ENCODE assay signal across 8 cellular contexts in the genomic region with DNA sequence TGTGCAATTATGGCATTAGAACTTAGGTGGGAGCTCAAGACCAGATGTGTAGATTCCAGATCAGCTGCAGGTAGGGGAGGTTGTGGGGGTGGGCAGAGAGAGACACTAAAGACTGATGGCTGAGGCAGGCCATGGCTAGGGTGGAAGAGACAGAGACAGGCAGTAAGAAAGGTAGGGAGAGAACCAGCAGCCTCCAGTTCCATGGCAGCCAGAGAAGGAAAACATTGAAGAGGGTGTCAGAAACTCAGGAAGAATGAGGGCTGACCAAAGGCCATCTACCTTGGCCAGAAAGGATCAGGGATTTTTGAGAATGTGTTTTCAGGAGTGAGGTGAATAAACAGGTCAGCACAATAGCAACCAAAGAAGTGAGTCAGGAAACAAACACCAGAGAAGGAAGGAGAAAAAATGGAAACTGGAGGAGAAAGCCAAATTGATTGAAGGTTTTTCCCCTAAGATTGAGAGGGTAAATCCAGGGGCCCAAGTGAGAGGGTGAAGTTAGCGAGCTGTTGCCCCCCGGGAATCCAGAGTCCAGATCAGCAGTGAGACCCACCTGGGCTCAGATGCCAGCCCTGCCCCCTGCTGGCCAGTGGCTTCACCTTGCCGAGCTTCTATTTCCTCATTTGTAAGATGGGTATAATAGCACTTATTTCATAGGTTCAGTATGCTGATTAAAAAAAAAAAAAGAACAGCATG. TPM values are rescaled to one million over a fixed set of nuclear protein-coding genes. Genes with fewer than 3 reads are reported as not detected.
DNase-seq lines count a peak whose midpoint lies in the region; ATAC-seq and TF ChIP-seq lines count a peak whose summit lies in the region.

No MANE protein-coding gene starts in this region.

- CTCF ChIA-PET in AG04450 (lab: Charles Lee) (interaction anchor here (0.5 to 4.0 kb wide), 30 partner anchors 9 to 534 kb away, joined by 3 to 52 read pairs (median 5); no protein-coding TSS in a partner anchor), PC-3 (lab: Charles Lee) (interaction anchor here (0.6 to 0.9 kb wide), 2 partner anchors 9 to 24 kb away, joined by 4 to 12 read pairs; no protein-coding TSS in a partner anchor)

- H3K36me3 ChIP-seq in PC-3 (ENCODE audit: low read depth, low read length) (peaks cover 11% of the 10 kb centered on the region), left ventricle myocardium inferior (peaks cover 32% of the 10 kb centered on the region)

- H3K4me3 ChIP-seq in AG04450 (ENCODE audit: low read depth, low read length), result no peak overlapping the region
- H3K4me3 ChIP-seq in PC-3 (ENCODE audit: low read length), result no peak overlapping the region
- H3K4me3 ChIP-seq in left ventricle myocardium inferior, result no peak overlapping the region

- intact Hi-C loops in PC-3 (cut with micrococcal nuclease), result loop anchor here (2.0 to 5.0 kb wide), 3 partner anchors 37 to 72 kb away; no protein-coding TSS in a partner anchor
- intact Hi-C loops in left ventricle myocardium inferior (cut with micrococcal nuclease), result no loop called here

- H3K4me1 ChIP-seq in PC-3 (ENCODE audit: insufficient read depth, low read length) (peaks cover 41% of the 10 kb centered on the region), left ventricle myocardium inferior (peaks cover 95% of the 10 kb centered on the region)

- no peaks in the 10 kb centered on the region for H4K20me1 ChIP-seq in PC-3 (ENCODE audit: low read length)

- 0 out of 2 replicates have a peak overlapping the region, but pooled peaks have one; percentile 18 for H3K4me2 ChIP-seq in PC-3 (ENCODE audit: low read length)

- H3F3A ChIP-seq in PC-3 (ENCODE audit: low read length, unreplicated experiment), result peaks cover 9% of the 10 kb centered on the region

- no peak overlapping the region for H2AFZ ChIP-seq in PC-3 (ENCODE audit: low read length)

- no TSS peak for BruUV-seq in PC-3 (replicated peaks; lab: Mats Ljungman, UMichigan)

- DNase-seq in AG04450 (ENCODE audit: low read depth, low spot score), result no peak
- peak; percentile 41 for DNase-seq in GM19240 (ENCODE audit: insufficient read length, low spot score)
- DNase-seq in PC-3, result peak; percentile 40
- DNase-seq in activated effector memory CD4-positive, alpha-beta T cell treated with Interleukin-2 at 50 U/mL for 16 hours, result peak; percentile 36
- DNase-seq in left ventricle myocardium inferior, result no peak
- DNase-seq in stimulated activated CD4-positive, alpha-beta T cell treated with anti-CD3 and anti-CD28 coated beads, Interleukin-1b, Interleukin-23, amount 100 ng/mL, for 1 hour (ENCODE audit: low read depth in 2 of 2), result peak; percentile 9 to 39
- DNase-seq in COLO829 (ENCODE audit: low spot score), result no peak

- no peaks in the 10 kb centered on the region for H3K9me2 ChIP-seq in PC-3 (replicated peaks; ENCODE audit: low read length)

- H3K79me2 ChIP-seq in PC-3 (ENCODE audit: low read length), result no peaks in the 10 kb centered on the region

- H3K27me3 ChIP-seq in AG04450 (ENCODE audit: control insufficient read depth, insufficient read depth, low read length) (no peaks in the 10 kb centered on the region), PC-3 (ENCODE audit: low read length) (no peaks in the 10 kb centered on the region), left ventricle myocardium inferior (ENCODE audit: low read depth) (no peaks in the 10 kb centered on the region)

- H3K9ac ChIP-seq in PC-3 (ENCODE audit: low read length), result no peak overlapping the region

- no peaks in the 10 kb centered on the region for H3K9me3 ChIP-seq in AG04450 (ENCODE audit: control insufficient read depth, insufficient read depth, low read length)
- H3K9me3 ChIP-seq in PC-3 (ENCODE audit: low read length), result no peaks in the 10 kb centered on the region
- no peaks in the 10 kb centered on the region for H3K9me3 ChIP-seq in left ventricle myocardium inferior (replicated peaks)

- peak; percentile 22; the same call in 1 of the 2 replicates for ATAC-seq in PC-3
- no peak for ATAC-seq in GM21786 (IDR thresholded peaks at IDR 0.05; ENCODE audit: unreplicated experiment)

- POLR2A ChIA-PET in AG04450 (lab: Yijun Ruan, JAX) (no interaction called here), PC-3 (lab: Charles Lee; ENCODE audit: unreplicated experiment) (interaction anchor here (0.6 kb wide), 1 partner anchor 29 kb away, joined by 5 read pairs; no protein-coding TSS in a partner anchor)

- TF ChIP-seq CTCF in AG04450 (IDR thresholded peaks at IDR 0.05; ENCODE audit: low read depth, low read length), result peak; percentile 73
- TF ChIP-seq CTCF in PC-3 (conservative IDR thresholded peaks at IDR 0.05; ENCODE audit: low read depth, low read length), result peak; percentile 92
- peak; percentile 69 for TF ChIP-seq CTCF in left ventricle myocardium inferior (IDR thresholded peaks at IDR 0.05; ENCODE audit: borderline replicate concordance)

- H3K27ac ChIP-seq in AG04450 (ENCODE audit: low read depth, low read length), result no peak overlapping the region
- peak overlapping the region; percentile 35 for H3K27ac ChIP-seq in PC-3 (ENCODE audit: low read length)
- peak overlapping the region; percentile 86 for H3K27ac ChIP-seq in left ventricle myocardium inferior (replicated peaks)

RNA-seq across cellular contexts. Expression of a gene that starts 41.0 kb away (rescaled TPM):
- 51.5 and 60.1 TPM in 2 replicates for polyA plus RNA-seq in AG04450 (2011; rRNA removed)
- 153 and 175 TPM in 2 replicates for polyA minus RNA-seq in AG04450 (2011; rRNA and poly(A)+ RNA removed)
- 31.4 and 34.0 TPM in 2 replicates for total RNA-seq in PC-3 (2014; rRNA removed)
- total RNA-seq in left ventricle myocardium inferior, result 68.2 TPM

Comparison
In these comparisons a context has a peak if more than half of its experiments do, and no peak if none do; other contexts are left out.
1. DNase-seq: peak in GM19240 (single experiment), PC-3 (single experiment), activated effector memory CD4-positive, alpha-beta T cell treated with Interleukin-2 at 50 U/mL for 16 hours (single experiment) and stimulated activated CD4-positive, alpha-beta T cell treated with anti-CD3 and anti-CD28 coated beads, Interleukin-1b, Interleukin-23, amount 100 ng/mL, for 1 hour (2 of 2); none in AG04450 (single experiment), left ventricle myocardium inferior (single experiment) and COLO829 (single experiment).
2. Peak in every context shown above with its lines, with median percentiles within 50 percentile points of each other: CTCF ChIP-seq.